8 cellular contexts compared by ENCODE assay signal in genomic region chrX:49308604-49309269, GRCh38. TPM values are rescaled to one million over a fixed set of nuclear protein-coding genes. Genes with fewer than 3 reads are reported as not detected.
DNase-seq lines count a peak whose midpoint lies in the region; ATAC-seq and TF ChIP-seq lines count a peak whose summit lies in the region.

No MANE protein-coding gene starts in this region.

- ATAC-seq in GM21825 (IDR thresholded peaks at IDR 0.05; ENCODE audit: unreplicated experiment): no peak

- DNase-seq in BJ (ENCODE audit: low read depth) (no peak), NOMO-1 treated with dmso at 0.1 percent for 144 hours (lab: John Stamatoyannopoulos, UW; ENCODE audit: unreplicated experiment) (peak; percentile 24), choroid plexus epithelial cell (ENCODE audit: low read depth) (peak; percentile 19), myocyte (ENCODE audit: low read depth) (peak; percentile 19), COR-L47 (lab: John Stamatoyannopoulos, UW) (no peak), kidney tubule cell (ENCODE audit: low spot score) (no peak), middle frontal gyrus (ENCODE audit: extremely low spot score, low spot score) (no peak)

- POLR2A ChIA-PET in BJ (lab: Charles Lee): no interaction called here

- H3K36me3 ChIP-seq in BJ (ENCODE audit: control insufficient read depth, insufficient read depth, low read length): no peaks in the 10 kb centered on the region

- TF ChIP-seq CTCF in BJ (IDR thresholded peaks at IDR 0.05; ENCODE audit: insufficient read depth, low read depth, low read length): no peak
- no peak for TF ChIP-seq CTCF in choroid plexus epithelial cell (conservative IDR thresholded peaks at IDR 0.05; ENCODE audit: low read depth, low read length)

- H3K27me3 ChIP-seq in BJ (ENCODE audit: control insufficient read depth, insufficient read depth, low read length): no peaks in the 10 kb centered on the region

- H3K4me3 ChIP-seq in BJ (ENCODE audit: low read depth, low read length) (peak overlapping the region; percentile 22), choroid plexus epithelial cell (ENCODE audit: low read depth, low read length) (no peak overlapping the region)

- CTCF ChIA-PET in BJ (lab: Yijun Ruan, JAX): interaction anchor here (0.6 kb wide), 1 partner anchor 532 kb away, joined by 3 read pairs; no protein-coding TSS in a partner anchor

RNA-seq across cellular contexts. Expression of gene GAGE10, which starts 5.3 kb away (rescaled TPM):
- not detected in 2 replicates for polyA plus RNA-seq in BJ (2011; rRNA removed)
- not detected in 2 replicates for polyA minus RNA-seq in BJ (2011; rRNA and poly(A)+ RNA removed)
- total RNA-seq in myocyte: not detected in 2 replicates
- not detected for polyA plus RNA-seq in myocyte (2012)

RNA-seq across cellular contexts. Expression of gene GAGE12J, which starts 13.1 kb away (rescaled TPM):
- polyA plus RNA-seq in BJ (2011; rRNA removed): not detected in 2 replicates
- not detected in 2 replicates for polyA minus RNA-seq in BJ (2011; rRNA and poly(A)+ RNA removed)
- total RNA-seq in myocyte: not detected in 2 replicates
- not detected for polyA plus RNA-seq in myocyte (2012)

RNA-seq across cellular contexts. Expression of gene GAGE13, which starts 22.6 kb away (rescaled TPM):
- polyA plus RNA-seq in BJ (2011; rRNA removed): not detected in 2 replicates
- not detected in 2 replicates for polyA minus RNA-seq in BJ (2011; rRNA and poly(A)+ RNA removed)
- not detected in 2 replicates for total RNA-seq in myocyte
- not detected for polyA plus RNA-seq in myocyte (2012)

RNA-seq across cellular contexts. Expression of gene PPP1R3F, which starts 39.1 kb away (rescaled TPM):
- 2.5 and 3.5 TPM in 2 replicates for polyA plus RNA-seq in BJ (2011; rRNA removed)
- 0.51 and 2.6 TPM in 2 replicates for polyA minus RNA-seq in BJ (2011; rRNA and poly(A)+ RNA removed)
- 31.2 and 34.8 TPM in 2 replicates for total RNA-seq in myocyte
- polyA plus RNA-seq in myocyte (2012): 15.0 TPM

RNA-seq across cellular contexts. Expression of gene FOXP3, which starts 44.2 kb away (rescaled TPM):
- 0.12 and 0.18 TPM in 2 replicates for polyA plus RNA-seq in BJ (2011; rRNA removed)
- polyA minus RNA-seq in BJ (2011; rRNA and poly(A)+ RNA removed): not detected in 2 replicates
- total RNA-seq in myocyte: 0.05 TPM in 1 of 2 replicates, not detected in the other
- 0.20 TPM for polyA plus RNA-seq in myocyte (2012)

Comparison
In these comparisons a context has a peak if more than half of its experiments do, and no peak if none do; other contexts are left out.
1. DNase-seq: peak in NOMO-1 treated with dmso at 0.1 percent for 144 hours (single experiment), choroid plexus epithelial cell (single experiment) and myocyte (single experiment); none in BJ (single experiment), COR-L47 (single experiment), kidney tubule cell (single experiment) and middle frontal gyrus (single experiment).